ENCODE assay signal across 1 cellular context in the genomic region with DNA sequence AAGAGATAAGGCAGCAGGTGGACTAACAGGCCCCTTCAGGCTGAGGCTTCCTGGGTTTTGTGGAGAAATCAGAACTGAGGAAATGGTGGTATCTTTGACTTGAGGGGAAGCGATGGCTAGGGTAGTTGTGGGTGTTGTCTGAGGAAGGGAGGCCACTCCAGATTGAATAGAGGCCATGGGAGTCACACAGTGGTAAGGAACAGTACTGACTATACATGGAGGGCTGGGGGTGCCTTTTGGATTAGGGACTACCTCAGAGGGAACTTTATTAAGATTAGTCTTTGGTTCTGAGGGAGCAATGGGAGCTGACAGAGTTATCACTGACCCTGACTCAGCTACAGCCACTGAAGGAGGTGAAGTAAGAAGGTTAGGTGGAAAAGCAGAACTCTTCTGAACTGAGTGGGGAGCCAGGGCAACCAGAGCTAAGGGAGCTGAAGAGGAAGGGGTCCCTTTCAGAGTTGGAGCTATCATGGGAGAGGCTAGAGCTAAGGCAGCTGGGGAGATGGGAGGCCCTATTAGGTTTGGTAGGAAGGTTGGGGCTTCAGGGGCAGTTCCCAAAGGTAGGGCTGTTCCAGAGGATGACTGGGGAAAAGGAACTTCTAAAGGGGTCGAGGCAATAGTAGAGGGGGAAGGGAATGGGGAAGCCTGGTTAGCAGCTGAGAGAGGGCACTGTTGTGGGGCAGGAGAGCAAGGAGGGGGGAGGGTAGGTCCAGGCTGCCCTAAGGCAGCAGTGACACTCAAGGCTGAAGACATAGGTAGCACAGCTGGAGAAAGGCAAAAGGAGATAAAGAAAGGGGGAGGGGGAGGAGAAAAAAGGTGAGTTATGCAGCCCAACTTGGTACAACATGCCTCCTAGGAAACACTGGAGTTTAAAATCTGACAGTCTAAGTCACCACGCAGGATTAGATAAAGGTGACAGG.
A peak's percentile ranks its signal among the peaks of the same experiment; 100 is the strongest.
TF ChIP-seq lines count a peak whose summit lies in the region.

No MANE protein-coding gene starts in this region.

TF ChIP-seq in H1, 55 proteins besides CTCF, POLR2A, EP300 and RAD21:
- no peak for TF ChIP-seq RXRA (IDR thresholded peaks at IDR 0.05; ENCODE audit: insufficient read depth, low read depth, low read length)
- 0 out of 4 replicates have a peak, but pooled peaks of 1 of the 2 experiments have one; percentile 22 for TF ChIP-seq SIN3A (conservative IDR thresholded peaks at IDR 0.05 in 1 of 2, IDR thresholded peaks at IDR 0.05 in 1 of 2; ENCODE audit: low read depth in 1 of 2, low read length in 2 of 2)
- TF ChIP-seq POLR2AphosphoS5 (IDR thresholded peaks at IDR 0.05; ENCODE audit: low read depth, low read length), result peak; percentile 42
